In the genomic region with DNA sequence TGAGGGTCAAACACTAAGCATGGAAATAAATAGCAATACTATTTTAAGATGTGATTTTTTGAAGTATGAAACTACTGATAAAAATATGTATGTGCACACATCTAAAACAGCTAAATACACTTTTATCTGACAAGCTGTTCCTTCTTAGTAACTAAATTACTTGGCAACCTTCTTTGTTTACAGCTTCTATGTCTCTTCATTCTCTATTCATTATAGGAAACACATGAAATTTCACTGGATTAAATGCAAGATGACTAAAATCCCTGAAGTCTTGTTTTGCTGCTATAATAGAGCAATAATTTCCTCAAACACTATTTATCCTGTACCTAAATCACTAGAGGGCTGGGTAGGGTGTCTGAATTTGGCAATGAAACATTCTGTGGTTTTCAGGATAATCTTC, we compare ENCODE assay signal across 11 cellular contexts.
"Had no signal": no experiment of that assay in that cellular context is flagged by ENCODE, and none has a peak within 500 bp of the region (broad histone marks: within the 10 kb centered on the region; RNA-seq: fewer than 3 reads in every experiment).

No MANE protein-coding gene starts in this region.

- H3K27ac Mint-ChIP-seq: activated naive CD8-positive, alpha-beta T cell treated with anti-CD3 and anti-CD28 coated beads, Interleukin-2, amount 50 U/mL, for 24 hours had no signal

- H3K27me3 ChIP-seq: thyroid gland had no signal

- H3K9me3 ChIP-seq: thyroid gland had no signal

- H3K36me3 ChIP-seq: thyroid gland had no signal

- H3K27me3 Mint-ChIP-seq: activated naive CD8-positive, alpha-beta T cell treated with anti-CD3 and anti-CD28 coated beads, Interleukin-2, amount 50 U/mL, for 24 hours had no signal

- H3K27ac ChIP-seq: coronary artery, epithelial cell of prostate, thyroid gland had no signal

- H3K4me3 Mint-ChIP-seq: activated naive CD8-positive, alpha-beta T cell treated with anti-CD3 and anti-CD28 coated beads, Interleukin-2, amount 50 U/mL, for 24 hours; activated T-cell treated with anti-CD3 and anti-CD28 coated beads, Interleukin-2, amount 50 U/mL, for 4 hours had no signal

- DNase-seq: activated CD4-positive, alpha-beta T cell treated with anti-CD3 and anti-CD28 coated beads, Interleukin-2, amount 50 U/mL, for 48 hours; activated gamma-delta T cell; activated naive CD8-positive, alpha-beta T cell treated with anti-CD3 and anti-CD28 coated beads, Interleukin-2, amount 50 U/mL, for 24 hours; activated T-cell treated with anti-CD3 and anti-CD28 coated beads, Interleukin-2, amount 50 U/mL, for 4 hours; effector CD4-positive, alpha-beta T cell; mesendoderm; thyroid gland had no signal

- ATAC-seq: activated CD4-positive, CD25-positive, alpha-beta regulatory T cell treated with anti-CD3 and anti-CD28 coated beads, Interleukin-2, amount 50 U/mL, for 24 hours; activated naive CD8-positive, alpha-beta T cell treated with anti-CD3 and anti-CD28 coated beads, Interleukin-2, amount 50 U/mL, for 24 hours; left lobe of liver had no signal

- H3K4me3 ChIP-seq: coronary artery, thyroid gland had no signal
